11 cellular contexts compared by ENCODE assay signal in genomic region chr20:46402236-46402886, GRCh38. TPM values are rescaled to one million over a fixed set of nuclear protein-coding genes. Genes with fewer than 3 reads are reported as not detected.
DNase-seq lines count a peak whose midpoint lies in the region; ATAC-seq and TF ChIP-seq lines count a peak whose summit lies in the region.
"Had no signal": no experiment of that assay in that cellular context is flagged by ENCODE, and none has a peak within 500 bp of the region (broad histone marks: within the 10 kb centered on the region; RNA-seq: fewer than 3 reads in every experiment).

No MANE protein-coding gene starts in this region.

- peaks cover 70% of the 10 kb centered on the region for H3K79me2 ChIP-seq in Loucy (ENCODE audit: insufficient read depth, low read length)

- no peak overlapping the region for H3K4me3 ChIP-seq in AG04450 (ENCODE audit: low read depth, low read length)
- no peak overlapping the region for H3K4me3 ChIP-seq in Loucy (ENCODE audit: low read length, poor library complexity, severe bottlenecking)
- no peak overlapping the region for H3K4me3 ChIP-seq in coronary artery
- H3K4me3 ChIP-seq in aorta (ENCODE audit: low read length in 2 of 2): no peak overlapping the region

- H4K20me1 ChIP-seq in Loucy (ENCODE audit: insufficient read depth, low read length, poor library complexity, severe bottlenecking): peaks cover 58% of the 10 kb centered on the region

- TF ChIP-seq CTCF in AG04450 (IDR thresholded peaks at IDR 0.05; ENCODE audit: low read depth, low read length): no peak
- TF ChIP-seq CTCF in Loucy (conservative IDR thresholded peaks at IDR 0.05; ENCODE audit: low read length): no peak
- TF ChIP-seq CTCF in coronary artery (IDR thresholded peaks at IDR 0.05): no peak

- no peaks in the 10 kb centered on the region for H3K9me3 Mint-ChIP-seq in natural killer cell treated with Interleukin-12 subunit alpha and Interleukin-12 subunit beta and Interleukin-15 and Interleukin-18, amount 100 ng/mL, for 72 hours
- H3K9me3 Mint-ChIP-seq: stimulated activated naive B cell treated with anti-CD40 and anti-IgM and Interleukin-4, amounts not matched to agents 10 μg/mL and 1 μg/mL and 100 μg/mL, for 72 hours had no signal

- H3K36me3 ChIP-seq in Loucy (ENCODE audit: insufficient read depth, low read length): peaks cover 6% of the 10 kb centered on the region; the same call in 1 of the 2 replicates
- peaks cover 0 to 3% of the 10 kb centered on the region in 2 donors for H3K36me3 ChIP-seq in aorta (ENCODE audit: control insufficient read depth in 1 of 2, insufficient read depth in 2 of 2, low read length in 1 of 2)

- peak overlapping the region; percentile 69 for H3K4me2 ChIP-seq in Loucy (ENCODE audit: low read depth, low read length, poor library complexity, severe bottlenecking)

- H3K9me2 ChIP-seq in Loucy (replicated peaks; ENCODE audit: low read depth, low read length): no peaks in the 10 kb centered on the region

- no peak overlapping the region for H2AFZ ChIP-seq in Loucy (ENCODE audit: low read length)

- no peak for ATAC-seq in natural killer cell treated with Interleukin-12 subunit alpha and Interleukin-12 subunit beta and Interleukin-15 and Interleukin-18, amount 100 ng/mL, for 72 hours
- ATAC-seq in aorta (ENCODE audit: low FRiP score): no peak
- ATAC-seq: stimulated activated naive B cell treated with anti-CD40 and anti-IgM and Interleukin-4, amounts not matched to agents 10 μg/mL and 1 μg/mL and 100 μg/mL, for 72 hours had no signal

- WGBS in aorta, 2 donors: 18 to 19% methylated on average over 3 of the region's 3 CpGs

- H3K4me1 Mint-ChIP-seq in natural killer cell treated with Interleukin-12 subunit alpha and Interleukin-12 subunit beta and Interleukin-15 and Interleukin-18, amount 100 ng/mL, for 72 hours (ENCODE audit: low read depth in 2 of 2): peaks cover 71% of the 10 kb centered on the region in 2 donors

- H3K27me3 ChIP-seq in AG04450 (ENCODE audit: control insufficient read depth, insufficient read depth, low read length) (no peaks in the 10 kb centered on the region), Loucy (ENCODE audit: insufficient read depth, low read length, poor library complexity, severe bottlenecking) (no peaks in the 10 kb centered on the region), aorta (ENCODE audit: control insufficient read depth in 1 of 2, insufficient read depth in 2 of 2, low read length in 1 of 2) (no peaks in the 10 kb centered on the region)

- H3K9me3 ChIP-seq in AG04450 (ENCODE audit: control insufficient read depth, insufficient read depth, low read length) (no peaks in the 10 kb centered on the region; the same call in 1 of the 2 replicates), Loucy (ENCODE audit: insufficient read depth, low read depth, low read length) (no peaks in the 10 kb centered on the region), aorta (ENCODE audit: control insufficient read depth, low read length) (no peaks in the 10 kb centered on the region)

- H3K4me1 ChIP-seq in Loucy (ENCODE audit: insufficient read depth, low read length, poor library complexity, severe bottlenecking) (peaks cover 58% of the 10 kb centered on the region), aorta (ENCODE audit: control insufficient read depth in 1 of 2, insufficient read depth in 2 of 2, low read length in 2 of 2) (peaks cover 3 to 8% of the 10 kb centered on the region in 2 donors)

- H3K27me3 Mint-ChIP-seq in natural killer cell treated with Interleukin-12 subunit alpha and Interleukin-12 subunit beta and Interleukin-15 and Interleukin-18, amount 100 ng/mL, for 72 hours: no peaks in the 10 kb centered on the region
- H3K27me3 Mint-ChIP-seq: stimulated activated naive B cell treated with anti-CD40 and anti-IgM and Interleukin-4, amounts not matched to agents 10 μg/mL and 1 μg/mL and 100 μg/mL, for 72 hours had no signal

- peak overlapping the region; percentile 90 to 96 for H3K27ac Mint-ChIP-seq in natural killer cell treated with Interleukin-12 subunit alpha and Interleukin-12 subunit beta and Interleukin-15 and Interleukin-18, amount 100 ng/mL, for 72 hours
- H3K27ac Mint-ChIP-seq: stimulated activated naive B cell treated with anti-CD40 and anti-IgM and Interleukin-4, amounts not matched to agents 10 μg/mL and 1 μg/mL and 100 μg/mL, for 72 hours had no signal

- H3K27ac ChIP-seq in AG04450 (ENCODE audit: low read depth, low read length) (peak overlapping the region; percentile 22), coronary artery (peak overlapping the region; percentile 72 to 74), aorta (ENCODE audit: low read depth in 1 of 2, low read length in 2 of 2) (peak overlapping the region in 1 of 2 donors; percentile 63)

- CTCF ChIA-PET in AG04450 (lab: Charles Lee): interaction anchor here (0.8 to 1.6 kb wide), 2 partner anchors 9 to 270 kb away, joined by 3 read pairs; no protein-coding TSS in a partner anchor

- peak overlapping the region; percentile 14 for H3K9ac ChIP-seq in Loucy (ENCODE audit: low read depth, low read length, poor library complexity, severe bottlenecking)

- POLR2A ChIA-PET in AG04450 (lab: Yijun Ruan, JAX): no interaction called here

- H3K4me3 Mint-ChIP-seq in natural killer cell treated with Interleukin-12 subunit alpha and Interleukin-12 subunit beta and Interleukin-15 and Interleukin-18, amount 100 ng/mL, for 72 hours: peak overlapping the region; percentile 86
- H3K4me3 Mint-ChIP-seq: stimulated activated naive B cell treated with anti-CD40 and anti-IgM and Interleukin-4, amounts not matched to agents 10 μg/mL and 1 μg/mL and 100 μg/mL, for 72 hours had no signal

- H3F3A ChIP-seq in Loucy (ENCODE audit: low read depth): peaks cover 4% of the 10 kb centered on the region; the same call in 1 of the 2 replicates

- intact Hi-C loops in aorta (cut with DNase I): no loop called here

- H3K36me3 Mint-ChIP-seq in natural killer cell treated with Interleukin-12 subunit alpha and Interleukin-12 subunit beta and Interleukin-15 and Interleukin-18, amount 100 ng/mL, for 72 hours: peaks cover 5% of the 10 kb centered on the region

- DNase-seq in AG04450 (ENCODE audit: low read depth, low spot score): no peak
- DNase-seq in coronary artery (ENCODE audit: low spot score): no peak
- no peak for DNase-seq in natural killer cell treated with Interleukin-12 subunit alpha and Interleukin-12 subunit beta and Interleukin-15 and Interleukin-18, amount 100 ng/mL, for 72 hours (ENCODE audit: low spot score)
- DNase-seq in NCI-H1092 (lab: John Stamatoyannopoulos, UW): no peak
- DNase-seq in NCI-H187 (lab: John Stamatoyannopoulos, UW): no peak
- no peak for DNase-seq in NCI-H345 treated with DMSO at 0.1 percent for 48 hours (lab: John Stamatoyannopoulos, UW; ENCODE audit: unreplicated experiment)
- DNase-seq in aorta: no peak
- DNase-seq: effector CD8-positive, alpha-beta T cell; KG1; stimulated activated naive B cell treated with anti-CD40 and anti-IgM and Interleukin-4, amounts not matched to agents 10 μg/mL and 1 μg/mL and 100 μg/mL, for 72 hours had no signal

RNA-seq across cellular contexts. Expression of gene ELMO2, which starts 4.1 kb away (rescaled TPM):
- 34.4 and 39.2 TPM in 2 replicates for polyA plus RNA-seq in AG04450 (2011; rRNA removed)
- 51.9 and 70.9 TPM in 2 replicates for polyA minus RNA-seq in AG04450 (2011; rRNA and poly(A)+ RNA removed)
- 100 to 1,000 TPM in 1 of 2 donors, 10 to 100 TPM in 1; 92.3 to 100 TPM for total RNA-seq in natural killer cell treated with Interleukin-12 subunit alpha and Interleukin-12 subunit beta and Interleukin-15 and Interleukin-18, amount 100 ng/mL, for 72 hours
- 10 to 100 TPM; 47.5 to 51.6 TPM for total RNA-seq in aorta
- polyA plus RNA-seq in aorta: 10 to 100 TPM; 19.3 to 24.2 TPM
